Comparison of ENCODE assay signal across 11 cellular contexts in genomic region chr3:115072265-115073008, GRCh38.
A peak's percentile ranks its signal among the peaks of the same experiment; 100 is the strongest.
DNase-seq lines count a peak whose midpoint lies in the region; ATAC-seq and TF ChIP-seq lines count a peak whose summit lies in the region.
"Had no signal": no experiment of that assay in that cellular context is flagged by ENCODE, and none has a peak within 500 bp of the region (broad histone marks: within the 10 kb centered on the region; RNA-seq: fewer than 3 reads in every experiment).

No MANE protein-coding gene starts in this region.

- intact Hi-C loops in sciatic nerve (cut with DNase I): no loop called here
- intact Hi-C loops in activated naive CD4-positive, alpha-beta T cell treated with anti-CD3 and anti-CD28 coated beads for 36 hours (cut with micrococcal nuclease): no loop called here

- TF ChIP-seq CTCF in glutamatergic neuron (IDR thresholded peaks at IDR 0.05; ENCODE audit: partially characterized antibody, unreplicated experiment): no peak

- CTCF ChIA-PET in activated naive CD4-positive, alpha-beta T cell treated with anti-CD3 and anti-CD28 coated beads for 36 hours (lab: Charles Lee): no interaction called here

- peaks cover 46% of the 10 kb centered on the region for H3K4me1 Mint-ChIP-seq in activated naive CD4-positive, alpha-beta T cell treated with anti-CD3 and anti-CD28 coated beads for 36 hours (ENCODE audit: low read depth)
- H3K4me1 Mint-ChIP-seq in glutamatergic neuron (ENCODE audit: low read depth, unreplicated experiment): no peaks in the 10 kb centered on the region

- ATAC-seq in sciatic nerve (peak; percentile 58), HG02870 (IDR thresholded peaks at IDR 0.05; ENCODE audit: unreplicated experiment) (no peak), GM18505 (IDR thresholded peaks at IDR 0.05; ENCODE audit: unreplicated experiment) (no peak)

- H3K36me3 Mint-ChIP-seq in activated naive CD4-positive, alpha-beta T cell treated with anti-CD3 and anti-CD28 coated beads for 36 hours (ENCODE audit: low read depth): peaks cover 14% of the 10 kb centered on the region
- H3K36me3 Mint-ChIP-seq in glutamatergic neuron (ENCODE audit: unreplicated experiment): no peaks in the 10 kb centered on the region

- no peaks in the 10 kb centered on the region for H3K27me3 Mint-ChIP-seq in activated naive CD4-positive, alpha-beta T cell treated with anti-CD3 and anti-CD28 coated beads for 36 hours (ENCODE audit: low read depth)
- no peaks in the 10 kb centered on the region for H3K27me3 Mint-ChIP-seq in glutamatergic neuron (ENCODE audit: unreplicated experiment)

- TF ChIP-seq POLR2A in GM18505 (IDR thresholded peaks at IDR 0.05; ENCODE audit: borderline replicate concordance, extremely low read depth, insufficient read depth, insufficient read length): no peak

- H3K9me3 Mint-ChIP-seq in activated naive CD4-positive, alpha-beta T cell treated with anti-CD3 and anti-CD28 coated beads for 36 hours: no peaks in the 10 kb centered on the region
- no peaks in the 10 kb centered on the region for H3K9me3 Mint-ChIP-seq in glutamatergic neuron (ENCODE audit: unreplicated experiment)

- no peak overlapping the region for H3K4me3 Mint-ChIP-seq in activated naive CD4-positive, alpha-beta T cell treated with anti-CD3 and anti-CD28 coated beads for 36 hours
- no peak overlapping the region for H3K4me3 Mint-ChIP-seq in glutamatergic neuron (ENCODE audit: unreplicated experiment)

- DNase-seq in GM04504 (ENCODE audit: low read depth): peak; percentile 44
- DNase-seq in RPMI7951 (ENCODE audit: low read depth): peak; percentile 76
- peak; percentile 29 for DNase-seq in fibroblast of gingiva (ENCODE audit: low read depth)
- DNase-seq in sciatic nerve (ENCODE audit: low spot score): no peak
- DNase-seq in activated naive CD4-positive, alpha-beta T cell treated with anti-CD3 and anti-CD28 coated beads for 36 hours: no peak
- DNase-seq in glutamatergic neuron: no peak
- DNase-seq: activated T-cell treated with anti-CD3 and anti-CD28 coated beads, Interleukin-2, amount 50 U/mL, for 1 hour; stimulated activated CD4-positive, alpha-beta T cell treated with anti-CD3 and anti-CD28 coated beads, Interleukin-4, amount 100 ng/mL, for 4 hours; T-helper 2 cell had no signal

- no peak overlapping the region for H3K27ac Mint-ChIP-seq in activated naive CD4-positive, alpha-beta T cell treated with anti-CD3 and anti-CD28 coated beads for 36 hours
- H3K27ac Mint-ChIP-seq in glutamatergic neuron (ENCODE audit: unreplicated experiment): no peak overlapping the region

Comparison
In these comparisons a context has a peak if more than half of its experiments do, and no peak if none do; other contexts are left out.
1. DNase-seq: peak in GM04504 (single experiment), RPMI7951 (single experiment) and fibroblast of gingiva (single experiment); none in sciatic nerve (single experiment), activated naive CD4-positive, alpha-beta T cell treated with anti-CD3 and anti-CD28 coated beads for 36 hours (single experiment) and glutamatergic neuron (single experiment).